18 cellular contexts compared by ENCODE assay signal in genomic region chr4:110454456-110454855, GRCh38. TPM values are rescaled to one million over a fixed set of nuclear protein-coding genes. Genes with fewer than 3 reads are reported as not detected.
DNase-seq lines count a peak whose midpoint lies in the region; ATAC-seq, FAIRE-seq and TF ChIP-seq lines count a peak whose summit lies in the region.
"Had no signal": no experiment of that assay in that cellular context is flagged by ENCODE, and none has a peak within 500 bp of the region (broad histone marks: within the 10 kb centered on the region; RNA-seq: fewer than 3 reads in every experiment).

No MANE protein-coding gene starts in this region.

- H3K4me2 ChIP-seq in hepatocyte = peak overlapping the region; percentile 11
- H3K4me2 ChIP-seq in smooth muscle cell = peak overlapping the region; percentile 71
- H3K4me2 ChIP-seq: A549, BLaER1 had no signal

- intact Hi-C loops in activated CD8-positive, alpha-beta T cell treated with anti-CD3 and anti-CD28 coated beads for 36 hours (cut with micrococcal nuclease) = no loop called here

- H3K27me3 Mint-ChIP-seq in activated CD8-positive, alpha-beta T cell treated with anti-CD3 and anti-CD28 coated beads for 36 hours = peaks cover 18% of the 10 kb centered on the region

- H4K20me1 ChIP-seq in hepatocyte (ENCODE audit: insufficient read depth, poor library complexity, severe bottlenecking) = no peaks in the 10 kb centered on the region
- no peaks in the 10 kb centered on the region for H4K20me1 ChIP-seq in smooth muscle cell (ENCODE audit: low read depth)
- H4K20me1 ChIP-seq: BLaER1 had no signal

- no peak for TF ChIP-seq POLR2A in GM12891 (IDR thresholded peaks at IDR 0.05; ENCODE audit: low read depth, low read length)

- H3K9me3 ChIP-seq in hepatocyte (ENCODE audit: low read depth) (no peaks in the 10 kb centered on the region), smooth muscle cell (replicated peaks; ENCODE audit: low read depth) (no peaks in the 10 kb centered on the region)
- H3K9me3 ChIP-seq: A549, BLaER1, Caco-2 had no signal

- H3K9ac ChIP-seq in smooth muscle cell (ENCODE audit: low read depth) = no peak overlapping the region
- H3K9ac ChIP-seq: BLaER1 had no signal

- H3K27ac Mint-ChIP-seq in activated CD8-positive, alpha-beta T cell treated with anti-CD3 and anti-CD28 coated beads for 36 hours = no peak overlapping the region
- H3K27ac Mint-ChIP-seq: CD8-positive, alpha-beta memory T cell had no signal

- H3K36me3 Mint-ChIP-seq in activated CD8-positive, alpha-beta T cell treated with anti-CD3 and anti-CD28 coated beads for 36 hours (ENCODE audit: low read depth) = no peaks in the 10 kb centered on the region
- H3K36me3 Mint-ChIP-seq: CD8-positive, alpha-beta memory T cell had no signal

- no peaks in the 10 kb centered on the region for H3K4me1 Mint-ChIP-seq in activated CD8-positive, alpha-beta T cell treated with anti-CD3 and anti-CD28 coated beads for 36 hours (ENCODE audit: low read depth)
- H3K4me1 Mint-ChIP-seq: CD8-positive, alpha-beta memory T cell had no signal

- H2AFZ ChIP-seq in hepatocyte (no peak overlapping the region), smooth muscle cell (ENCODE audit: low read depth) (peak overlapping the region; percentile 33)

- peak overlapping the region; percentile 15 for H3K27ac ChIP-seq in hepatocyte
- H3K27ac ChIP-seq in smooth muscle cell (ENCODE audit: low read depth) = peak overlapping the region; percentile 57
- H3K27ac ChIP-seq: A549, BLaER1 had no signal

- H3F3A ChIP-seq in smooth muscle cell (ENCODE audit: low read depth) = peaks cover 7% of the 10 kb centered on the region

- peak; percentile 9 for FAIRE-seq in GM12891 (lab: Jason Lieb, UNC)
- FAIRE-seq: A549, H1, HepG2, HTR-8/SVneo had no signal

- no peak for TF ChIP-seq CTCF in hepatocyte (IDR thresholded peaks at IDR 0.05; ENCODE audit: poor library complexity)
- TF ChIP-seq CTCF in smooth muscle cell (IDR thresholded peaks at IDR 0.05; ENCODE audit: borderline replicate concordance, insufficient read depth, poor library complexity, severe bottlenecking) = no peak
- TF ChIP-seq CTCF in activated CD8-positive, alpha-beta T cell treated with anti-CD3 and anti-CD28 coated beads for 36 hours (IDR thresholded peaks at IDR 0.05) = no peak

- POLR2A ChIA-PET in activated CD8-positive, alpha-beta T cell treated with anti-CD3 and anti-CD28 coated beads for 36 hours (lab: Charles Lee) = no interaction called here

- H3K4me1 ChIP-seq in hepatocyte (ENCODE audit: insufficient read depth) (peaks cover 25% of the 10 kb centered on the region), smooth muscle cell (ENCODE audit: low read depth) (no peaks in the 10 kb centered on the region)
- H3K4me1 ChIP-seq: A549, BLaER1 had no signal

- H3K4me3 Mint-ChIP-seq in activated CD8-positive, alpha-beta T cell treated with anti-CD3 and anti-CD28 coated beads for 36 hours = no peak overlapping the region
- H3K4me3 Mint-ChIP-seq: CD8-positive, alpha-beta memory T cell had no signal

- H3K79me2 ChIP-seq in hepatocyte = no peaks in the 10 kb centered on the region
- H3K79me2 ChIP-seq in smooth muscle cell (ENCODE audit: low read depth) = no peaks in the 10 kb centered on the region

- CTCF ChIA-PET in activated CD8-positive, alpha-beta T cell treated with anti-CD3 and anti-CD28 coated beads for 36 hours (lab: Charles Lee) = no interaction called here

- H3K36me3 ChIP-seq in hepatocyte (replicated peaks; ENCODE audit: insufficient read depth, low read depth) (no peaks in the 10 kb centered on the region), smooth muscle cell (ENCODE audit: low read depth) (no peaks in the 10 kb centered on the region)
- H3K36me3 ChIP-seq: BLaER1 had no signal

- ATAC-seq in activated CD8-positive, alpha-beta T cell treated with anti-CD3 and anti-CD28 coated beads for 36 hours = no peak
- ATAC-seq in GM18858 (IDR thresholded peaks at IDR 0.05; ENCODE audit: unreplicated experiment) = no peak
- ATAC-seq in HG03571 (IDR thresholded peaks at IDR 0.05; ENCODE audit: unreplicated experiment) = no peak
- ATAC-seq: A549, HepG2 had no signal

- DNase-seq in GM12891 (ENCODE audit: insufficient read length, low spot score) (no peak), OCI-M1 (lab: John Stamatoyannopoulos, UW) (peak; percentile 26), hepatocyte (ENCODE audit: low spot score) (no peak), smooth muscle cell (lab: John Stamatoyannopoulos, UW; ENCODE audit: unreplicated experiment) (no peak)
- DNase-seq in activated CD8-positive, alpha-beta T cell treated with anti-CD3 and anti-CD28 coated beads for 36 hours = no peak
- DNase-seq: AML-193; Caco-2; CD8-positive, alpha-beta memory T cell; DND-41; GDM1; HCEC 1CT had no signal

- no peaks in the 10 kb centered on the region for H3K9me2 ChIP-seq in hepatocyte (replicated peaks; ENCODE audit: insufficient read depth)

- H3K27me3 ChIP-seq in hepatocyte (no peaks in the 10 kb centered on the region), smooth muscle cell (ENCODE audit: low read depth) (no peaks in the 10 kb centered on the region)
- H3K27me3 ChIP-seq: BLaER1 had no signal

- H3K4me3 ChIP-seq in hepatocyte = no peak overlapping the region
- H3K4me3 ChIP-seq in smooth muscle cell = no peak overlapping the region
- H3K4me3 ChIP-seq: A549, BLaER1 had no signal

- H3K9me3 Mint-ChIP-seq in activated CD8-positive, alpha-beta T cell treated with anti-CD3 and anti-CD28 coated beads for 36 hours = no peaks in the 10 kb centered on the region
- H3K9me3 Mint-ChIP-seq: CD8-positive, alpha-beta memory T cell had no signal

- WGBS in hepatocyte (ENCODE audit: low lambda C conversion rate, missing lambda C conversion rate) = 28% methylated on average over 2 of the region's 2 CpGs
- WGBS in smooth muscle cell (ENCODE audit: low lambda C conversion rate) = 21% methylated on average over 2 of the region's 2 CpGs

TF ChIP-seq in GM12891, 5 proteins besides CTCF, POLR2A, EP300 and RAD21:
- no peak for TF ChIP-seq POU2F2 (IDR thresholded peaks at IDR 0.05; ENCODE audit: low read depth, low read length)
- TF ChIP-seq PAX5 (IDR thresholded peaks at IDR 0.05; ENCODE audit: insufficient read depth, low read length, severe bottlenecking) = no peak
- no peak for TF ChIP-seq TAF1 (IDR thresholded peaks at IDR 0.05; ENCODE audit: low read depth, low read length)
- no peak for TF ChIP-seq SPI1 (IDR thresholded peaks at IDR 0.05; ENCODE audit: low read depth, low read length)
- no peak for TF ChIP-seq POLR2AphosphoS5 (IDR thresholded peaks at IDR 0.05; ENCODE audit: low read depth, low read length)

RNA-seq across cellular contexts. Expression of gene ENPEP, which starts 21.5 kb away (rescaled TPM):
- 0.39 TPM for polyA plus RNA-seq in GM12891 (2012; ENCODE audit: low read depth, missing spikeins)
- 7.1 and 8.7 TPM in 2 replicates for total RNA-seq in hepatocyte
- 2.4 and 3.7 TPM in 2 replicates for polyA plus RNA-seq in hepatocyte
- total RNA-seq in smooth muscle cell = 6.5 and 16.6 TPM in 2 replicates
- 3.8 and 4.8 TPM in 2 replicates for polyA plus RNA-seq in smooth muscle cell
- total RNA-seq in activated CD8-positive, alpha-beta T cell treated with anti-CD3 and anti-CD28 coated beads for 36 hours = under 1 TPM in 1 of 2 experiments, not detected in 1; 0.05 TPM
- total RNA-seq: CD8-positive, alpha-beta memory T cell; HepG2 had no signal
- polyA plus RNA-seq: CD8-positive, alpha-beta memory T cell; HepG2 had no signal
